Comparison of ENCODE assay signal across 9 cellular contexts in genomic region chr16:30063278-30063892, GRCh38. TPM values are rescaled to one million over a fixed set of nuclear protein-coding genes. Genes with fewer than 3 reads are reported as not detected.
DNase-seq lines count a peak whose midpoint lies in the region; ATAC-seq and TF ChIP-seq lines count a peak whose summit lies in the region.
"Had no signal": no experiment of that assay in that cellular context is flagged by ENCODE, and none has a peak within 500 bp of the region (broad histone marks: within the 10 kb centered on the region; RNA-seq: fewer than 3 reads in every experiment).

No MANE protein-coding gene starts in this region.

- H3K4me3 ChIP-seq in duodenal mucosa (ENCODE audit: low read depth in 1 of 2, low read length in 2 of 2): peak overlapping the region; percentile 76 to 84
- peak overlapping the region; percentile 95 for H3K4me3 ChIP-seq in osteoblast (ENCODE audit: insufficient read depth, low read length)

- TF ChIP-seq CTCF in CD4-positive, alpha-beta T cell (IDR thresholded peaks at IDR 0.05): no peak
- no peak for TF ChIP-seq CTCF in osteoblast (IDR thresholded peaks at IDR 0.05; ENCODE audit: extremely low read depth, low read depth, low read length)

- POLR2A ChIA-PET in CD4-positive, alpha-beta T cell (lab: Charles Lee): interaction anchor here (0.6 to 7.2 kb wide), 4 partner anchors 10 to 1242 kb away, joined by 4 to 118 read pairs (median 56); partner anchors contain the start of genes CORO1A and TBX6

- H3K4me1 Mint-ChIP-seq in CD4-positive, alpha-beta T cell (ENCODE audit: low read depth): peaks cover 27% of the 10 kb centered on the region

- H3K27me3 Mint-ChIP-seq in CD4-positive, alpha-beta T cell: no peaks in the 10 kb centered on the region

- H2AFZ ChIP-seq in osteoblast (ENCODE audit: low read length): peak overlapping the region; percentile 83

- H3K36me3 ChIP-seq in duodenal mucosa (ENCODE audit: control insufficient read depth in 1 of 2, insufficient read depth in 2 of 2, low read length in 2 of 2) (peaks cover 6 to 15% of the 10 kb centered on the region in 2 donors), osteoblast (ENCODE audit: insufficient read depth, low read length) (peaks cover 38% of the 10 kb centered on the region)

- CTCF ChIA-PET in CD4-positive, alpha-beta T cell (lab: Charles Lee): interaction anchor here (0.9 to 1.3 kb wide), 5 partner anchors 10 to 346 kb away, joined by 3 to 4 read pairs (median 3); partner anchors contain the start of gene TBX6

- H4K20me1 ChIP-seq in osteoblast (ENCODE audit: insufficient read depth, low read length): peaks cover 27% of the 10 kb centered on the region

- peak overlapping the region; percentile 94 to 100 for H3K9ac ChIP-seq in duodenal mucosa (ENCODE audit: low read depth in 1 of 2, low read length in 2 of 2)

- ATAC-seq in CD4-positive, alpha-beta T cell (ENCODE audit: poor library complexity): no peak
- ATAC-seq in HG03175 (IDR thresholded peaks at IDR 0.05; ENCODE audit: unreplicated experiment) (no peak), GM21528 (IDR thresholded peaks at IDR 0.05; ENCODE audit: low FRiP score, unreplicated experiment) (no peak)

- H3K4me1 ChIP-seq in duodenal mucosa (ENCODE audit: control insufficient read depth in 1 of 2, insufficient read depth in 2 of 2, low read length in 2 of 2) (peaks cover 32 to 35% of the 10 kb centered on the region in 2 donors), osteoblast (ENCODE audit: insufficient read depth, low read length) (peaks cover 34% of the 10 kb centered on the region)

- H3K27ac ChIP-seq in CD4-positive, alpha-beta T cell (ENCODE audit: low read depth, low read length): peak overlapping the region; percentile 87
- peak overlapping the region; percentile 100 for H3K27ac ChIP-seq in duodenal mucosa (ENCODE audit: low read depth, low read length)
- H3K27ac ChIP-seq in osteoblast (ENCODE audit: low read depth, low read length): peak overlapping the region; percentile 96

- peak overlapping the region; percentile 100 for H3K4me3 Mint-ChIP-seq in CD4-positive, alpha-beta T cell

- H3K79me2 ChIP-seq in osteoblast (ENCODE audit: insufficient read depth, low read length): peaks cover 31% of the 10 kb centered on the region

- intact Hi-C loops in CD4-positive, alpha-beta T cell (cut with DNase I, micrococcal nuclease): loop anchor here (10.0 kb wide), 4 partner anchors 51 to 571 kb away; partner anchors contain the start of genes GDPD3 (in 1 of the 2) and ZNF771 (in 1 of the 2)

- H3K9me3 Mint-ChIP-seq in CD4-positive, alpha-beta T cell: no peaks in the 10 kb centered on the region

- H3K4me2 ChIP-seq in osteoblast (ENCODE audit: insufficient read depth, low read length): peak overlapping the region; percentile 93

- peaks cover 40% of the 10 kb centered on the region for H3K36me3 Mint-ChIP-seq in CD4-positive, alpha-beta T cell (ENCODE audit: low read depth)

- DNase-seq in CD4-positive, alpha-beta T cell: no peak
- DNase-seq in NAMALWA (ENCODE audit: low spot score) (peak; percentile 17), osteoblast (ENCODE audit: insufficient read length, low spot score, missing footprints) (peak; percentile 76), DMS79 treated with DMSO at 0.1 percent for 48 hours (lab: John Stamatoyannopoulos, UW) (no peak), NCI-H226 (no peak)
- DNase-seq: foreskin melanocyte had no signal

- no peaks in the 10 kb centered on the region for H3K9me3 ChIP-seq in CD4-positive, alpha-beta T cell (ENCODE audit: control insufficient read depth, low read length)
- no peaks in the 10 kb centered on the region for H3K9me3 ChIP-seq in duodenal mucosa (ENCODE audit: control insufficient read depth in 1 of 2, low read length in 2 of 2)
- H3K9me3 ChIP-seq in osteoblast (ENCODE audit: low read depth, low read length): no peaks in the 10 kb centered on the region

- no peaks in the 10 kb centered on the region for H3K27me3 ChIP-seq in CD4-positive, alpha-beta T cell (ENCODE audit: control insufficient read depth, insufficient read depth, low read length)
- H3K27me3 ChIP-seq in duodenal mucosa (ENCODE audit: control insufficient read depth in 1 of 2, insufficient read depth in 2 of 2, low read length in 2 of 2): no peaks in the 10 kb centered on the region
- H3K27me3 ChIP-seq in osteoblast (ENCODE audit: insufficient read depth, low read length): no peaks in the 10 kb centered on the region

- H3K27ac Mint-ChIP-seq in CD4-positive, alpha-beta T cell: peak overlapping the region; percentile 96

RNA-seq across cellular contexts. Expression of gene ALDOA, which starts 2.2 kb away (rescaled TPM):
- 100 to 1,000 TPM; 390 to 396 TPM for total RNA-seq in CD4-positive, alpha-beta T cell
- 579 and 705 TPM in 2 replicates for total RNA-seq in osteoblast

RNA-seq across cellular contexts. Expression of gene PPP4C, which starts 12.4 kb away (rescaled TPM):
- total RNA-seq in CD4-positive, alpha-beta T cell: 10 to 100 TPM; 83.9 to 87.3 TPM
- 175 and 178 TPM in 2 replicates for total RNA-seq in osteoblast

RNA-seq across cellular contexts. Expression of gene TBX6, which starts 28.3 kb away (rescaled TPM):
- under 1 TPM; 0.42 to 0.47 TPM for total RNA-seq in CD4-positive, alpha-beta T cell
- 0.29 and 0.36 TPM in 2 replicates for total RNA-seq in osteoblast

RNA-seq across cellular contexts. Expression of gene TLCD3B, which starts 32.3 kb away (rescaled TPM):
- not detected for total RNA-seq in CD4-positive, alpha-beta T cell
- total RNA-seq in osteoblast: 0.36 TPM in 1 of 2 replicates, not detected in the other

RNA-seq across cellular contexts. Expression of gene YPEL3, which starts 32.6 kb away (rescaled TPM):
- 100 to 1,000 TPM; 154 to 166 TPM for total RNA-seq in CD4-positive, alpha-beta T cell
- total RNA-seq in osteoblast: 28.2 and 31.2 TPM in 2 replicates

Comparison
In these comparisons a context has a peak if more than half of its experiments do, and no peak if none do; other contexts are left out.
1. DNase-seq: peak in NAMALWA (single experiment) and osteoblast (single experiment); none in CD4-positive, alpha-beta T cell (0 of 10), DMS79 treated with DMSO at 0.1 percent for 48 hours (single experiment) and NCI-H226 (single experiment).
2. Peak in every context shown above with its lines, with median percentiles within 50 percentile points of each other: H3K27ac ChIP-seq.